ENCODE assay signal across 21 cellular contexts in genomic region chr14:55688566-55688965, GRCh38.
"Had no signal": no experiment of that assay in that cellular context is flagged by ENCODE, and none has a peak within 500 bp of the region (broad histone marks: within the 10 kb centered on the region; RNA-seq: fewer than 3 reads in every experiment).

No MANE protein-coding gene starts in this region.

- H3K4me1 ChIP-seq: esophagus squamous epithelium, prostate gland, suprapubic skin, transverse colon, uterus had no signal

- H3K27ac ChIP-seq: cardiac muscle cell, esophagus squamous epithelium, left ventricle myocardium inferior, prostate gland, right atrium auricular region, skin epidermis, suprapubic skin, transverse colon, uterus had no signal

- H3K4me3 Mint-ChIP-seq: activated naive CD8-positive, alpha-beta T cell treated with anti-CD3 and anti-CD28 coated beads for 36 hours; activated T-helper 17 cell treated with anti-CD3 and anti-CD28 coated beads, Interleukin-2, amount 50 U/mL, for 72 hours; naive thymus-derived CD8-positive, alpha-beta T cell; stimulated activated naive CD8-positive, alpha-beta T cell treated with anti-CD3 and anti-CD28 coated beads, Interleukin-15, Interleukin-2, amounts not matched to agents 100 ng/mL and 50 ng/mL, for 24 hours had no signal

- H3K36me3 ChIP-seq: prostate gland, uterus had no signal

- H3K27me3 ChIP-seq: cardiac muscle cell, esophagus squamous epithelium, right atrium auricular region, suprapubic skin, transverse colon, uterus had no signal

- ATAC-seq: activated T-helper 17 cell treated with anti-CD3 and anti-CD28 coated beads, Interleukin-2, amount 50 U/mL, for 72 hours; naive thymus-derived CD8-positive, alpha-beta T cell had no signal

- H3K4me1 Mint-ChIP-seq: activated T-helper 17 cell treated with anti-CD3 and anti-CD28 coated beads, Interleukin-2, amount 50 U/mL, for 72 hours had no signal

- DNase-seq: activated CD4-positive, alpha-beta T cell treated with anti-CD3 and anti-CD28 coated beads, Interleukin-2, amount 50 U/mL, for 4 hours; activated naive CD4-positive, alpha-beta T cell; activated naive CD8-positive, alpha-beta T cell treated with anti-CD3 and anti-CD28 coated beads for 36 hours; amygdala; dermis blood vessel endothelial cell; effector memory CD4-positive, alpha-beta T cell; esophagus squamous epithelium; head of caudate nucleus; left ventricle myocardium inferior; mesenchymal stem cell; naive thymus-derived CD8-positive, alpha-beta T cell; T-helper 2 cell; transverse colon; uterus had no signal

- H3K27ac Mint-ChIP-seq: activated naive CD8-positive, alpha-beta T cell treated with anti-CD3 and anti-CD28 coated beads for 36 hours; activated T-helper 17 cell treated with anti-CD3 and anti-CD28 coated beads, Interleukin-2, amount 50 U/mL, for 72 hours; naive thymus-derived CD8-positive, alpha-beta T cell; stimulated activated naive CD8-positive, alpha-beta T cell treated with anti-CD3 and anti-CD28 coated beads, Interleukin-15, Interleukin-2, amounts not matched to agents 100 ng/mL and 50 ng/mL, for 24 hours had no signal

- H3K9me3 ChIP-seq: esophagus squamous epithelium, left ventricle myocardium inferior, prostate gland, right atrium auricular region, suprapubic skin, transverse colon, uterus had no signal

- H3K4me3 ChIP-seq: cardiac muscle cell, esophagus squamous epithelium, left ventricle myocardium inferior, prostate gland, right atrium auricular region, skin epidermis, suprapubic skin, transverse colon, uterus had no signal

- H3K27me3 Mint-ChIP-seq: activated naive CD8-positive, alpha-beta T cell treated with anti-CD3 and anti-CD28 coated beads for 36 hours; activated T-helper 17 cell treated with anti-CD3 and anti-CD28 coated beads, Interleukin-2, amount 50 U/mL, for 72 hours; naive thymus-derived CD8-positive, alpha-beta T cell; stimulated activated naive CD8-positive, alpha-beta T cell treated with anti-CD3 and anti-CD28 coated beads, Interleukin-15, Interleukin-2, amounts not matched to agents 100 ng/mL and 50 ng/mL, for 24 hours had no signal

- H3K9me3 Mint-ChIP-seq: activated naive CD8-positive, alpha-beta T cell treated with anti-CD3 and anti-CD28 coated beads for 36 hours; activated T-helper 17 cell treated with anti-CD3 and anti-CD28 coated beads, Interleukin-2, amount 50 U/mL, for 72 hours; naive thymus-derived CD8-positive, alpha-beta T cell; stimulated activated naive CD8-positive, alpha-beta T cell treated with anti-CD3 and anti-CD28 coated beads, Interleukin-15, Interleukin-2, amounts not matched to agents 100 ng/mL and 50 ng/mL, for 24 hours had no signal
